Comparison of ENCODE assay signal across 1 cellular context in genomic region chr19:49492573-49493411, GRCh38.
A peak's percentile ranks its signal among the peaks of the same experiment; 100 is the strongest.
TF ChIP-seq lines count a peak whose summit lies in the region.

No MANE protein-coding gene starts in this region.

TF ChIP-seq in HepG2, 621 proteins besides CTCF, POLR2A, EP300 and RAD21 (continues in another document):
- TF ChIP-seq ARHGAP35 (CRISPR knock-in tag; IDR thresholded peaks at IDR 0.05; ENCODE audit: borderline replicate concordance) (no peak), NR3C1 (CRISPR knock-in tag; IDR thresholded peaks at IDR 0.05) (no peak), SMYD3 (CRISPR knock-in tag; IDR thresholded peaks at IDR 0.05) (0 out of 2 replicates have a peak, but pooled peaks have one; percentile 15), CBFB (CRISPR knock-in tag; IDR thresholded peaks at IDR 0.05) (peak; percentile 14; the same call in 1 of the 2 replicates), RBM22 (optimal IDR thresholded peaks at IDR 0.05; ENCODE audit: low read length) (peak; percentile 99), RBFOX2 (IDR thresholded peaks at IDR 0.05; ENCODE audit: low read depth, low read length) (peak; percentile 85), ZNF75D (CRISPR knock-in tag; IDR thresholded peaks at IDR 0.05; ENCODE audit: borderline replicate concordance) (no peak), ZNF788 (CRISPR knock-in tag; IDR thresholded peaks at IDR 0.05; ENCODE audit: borderline replicate concordance) (no peak; the same call in 1 of the 2 replicates), KLF15 (CRISPR knock-in tag; IDR thresholded peaks at IDR 0.05; ENCODE audit: borderline replicate concordance) (no peak), JDP2 (CRISPR knock-in tag; IDR thresholded peaks at IDR 0.05; ENCODE audit: borderline replicate concordance) (no peak), ZNF746 (CRISPR knock-in tag; IDR thresholded peaks at IDR 0.05) (peak; percentile 26; the same call in 1 of the 2 replicates), ZKSCAN5 (CRISPR knock-in tag; IDR thresholded peaks at IDR 0.05) (no peak), LBX2 (CRISPR knock-in tag; IDR thresholded peaks at IDR 0.05; ENCODE audit: borderline replicate concordance) (no peak), SOX5 (CRISPR knock-in tag; IDR thresholded peaks at IDR 0.05; ENCODE audit: borderline replicate concordance) (0 out of 2 replicates have a peak, but pooled peaks have one; percentile 15), ZBTB42 (CRISPR knock-in tag; IDR thresholded peaks at IDR 0.05) (no peak), NFKB2 (CRISPR knock-in tag; IDR thresholded peaks at IDR 0.05; ENCODE audit: borderline replicate concordance) (no peak), SRY (CRISPR knock-in tag; IDR thresholded peaks at IDR 0.05) (no peak), ZNF780A (CRISPR knock-in tag; IDR thresholded peaks at IDR 0.05) (0 out of 2 replicates have a peak, but pooled peaks have one; percentile 7), ZNF605 (CRISPR knock-in tag; IDR thresholded peaks at IDR 0.05) (peak; percentile 12; the same call in 1 of the 2 replicates), SMARCE1 (IDR thresholded peaks at IDR 0.05; ENCODE audit: borderline replicate concordance) (no peak), TRIM24 (CRISPR knock-in tag; IDR thresholded peaks at IDR 0.05) (no peak), HES4 (CRISPR knock-in tag; IDR thresholded peaks at IDR 0.05; ENCODE audit: borderline replicate concordance) (no peak), NCOA1 (CRISPR knock-in tag; IDR thresholded peaks at IDR 0.05) (no peak), ZBTB38 (CRISPR knock-in tag; IDR thresholded peaks at IDR 0.05) (peak; percentile 31; the same call in 1 of the 2 replicates), ZNF460 (CRISPR knock-in tag; IDR thresholded peaks at IDR 0.05; ENCODE audit: borderline replicate concordance) (no peak), TAF1 (CRISPR knock-in tag; IDR thresholded peaks at IDR 0.05) (no peak), RCOR2 (CRISPR knock-in tag; IDR thresholded peaks at IDR 0.05) (no peak), RFXANK (CRISPR knock-in tag; IDR thresholded peaks at IDR 0.05) (no peak), ZNF800 (CRISPR knock-in tag; IDR thresholded peaks at IDR 0.05) (no peak), KLF9 (CRISPR knock-in tag; IDR thresholded peaks at IDR 0.05; ENCODE audit: low read depth) (no peak), RNF219 (CRISPR knock-in tag; IDR thresholded peaks at IDR 0.05) (no peak), SMAD9 (CRISPR knock-in tag; IDR thresholded peaks at IDR 0.05) (no peak), ZNF180 (CRISPR knock-in tag; IDR thresholded peaks at IDR 0.05; ENCODE audit: borderline replicate concordance, low read depth) (no peak), ZNF296 (CRISPR knock-in tag; conservative IDR thresholded peaks at IDR 0.05) (no peak), ELF1 (CRISPR knock-in tag; IDR thresholded peaks at IDR 0.05) (0 out of 2 replicates have a peak, but pooled peaks have one; percentile 7), ZNF781 (CRISPR knock-in tag; IDR thresholded peaks at IDR 0.05; ENCODE audit: borderline replicate concordance, not compliant biosample characterization) (no peak), ZC3H13 (CRISPR knock-in tag; IDR thresholded peaks at IDR 0.05) (no peak; the same call in 1 of the 2 replicates)
- TF ChIP-seq, protein P1, sequence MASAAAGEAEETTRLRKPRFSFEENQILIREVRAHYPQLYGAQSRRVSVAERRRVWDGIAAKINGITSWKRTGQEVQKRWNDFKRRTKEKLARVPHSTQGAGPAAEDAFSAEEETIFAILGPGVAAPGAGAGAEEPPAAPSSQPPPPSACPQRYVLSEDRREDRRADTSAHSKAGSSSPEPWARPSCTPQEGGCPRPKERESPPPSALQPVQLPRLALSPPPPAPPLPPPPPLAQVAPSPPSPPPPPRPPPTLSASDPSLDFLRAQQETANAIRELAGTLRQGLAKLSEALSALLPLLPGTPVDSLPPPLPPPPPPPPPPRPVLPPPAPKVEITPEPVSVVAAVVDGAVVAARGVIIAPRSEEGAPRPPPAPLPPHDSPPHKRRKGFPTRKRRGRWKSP (CRISPR knock-in tag; IDR thresholded peaks at IDR 0.05) = no peak
- TF ChIP-seq, protein P2, sequence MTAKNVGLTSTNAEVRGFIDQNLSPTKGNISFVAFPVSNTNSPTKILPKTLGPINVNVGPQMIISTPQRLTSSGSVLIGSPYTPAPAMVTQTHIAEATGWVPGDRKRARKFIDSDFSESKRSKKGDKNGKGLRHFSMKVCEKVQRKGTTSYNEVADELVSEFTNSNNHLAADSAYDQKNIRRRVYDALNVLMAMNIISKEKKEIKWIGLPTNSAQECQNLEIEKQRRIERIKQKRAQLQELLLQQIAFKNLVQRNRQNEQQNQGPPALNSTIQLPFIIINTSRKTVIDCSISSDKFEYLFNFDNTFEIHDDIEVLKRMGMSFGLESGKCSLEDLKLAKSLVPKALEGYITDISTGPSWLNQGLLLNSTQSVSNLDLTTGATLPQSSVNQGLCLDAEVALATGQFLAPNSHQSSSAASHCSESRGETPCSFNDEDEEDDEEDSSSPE (CRISPR knock-in tag; IDR thresholded peaks at IDR 0.05) = no peak
- TF ChIP-seq, protein P3, sequence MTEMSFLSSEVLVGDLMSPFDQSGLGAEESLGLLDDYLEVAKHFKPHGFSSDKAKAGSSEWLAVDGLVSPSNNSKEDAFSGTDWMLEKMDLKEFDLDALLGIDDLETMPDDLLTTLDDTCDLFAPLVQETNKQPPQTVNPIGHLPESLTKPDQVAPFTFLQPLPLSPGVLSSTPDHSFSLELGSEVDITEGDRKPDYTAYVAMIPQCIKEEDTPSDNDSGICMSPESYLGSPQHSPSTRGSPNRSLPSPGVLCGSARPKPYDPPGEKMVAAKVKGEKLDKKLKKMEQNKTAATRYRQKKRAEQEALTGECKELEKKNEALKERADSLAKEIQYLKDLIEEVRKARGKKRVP (CRISPR knock-in tag; IDR thresholded peaks at IDR 0.05) = peak; percentile 1 to 42; a peak in 2 of 4 replicates
- TF ChIP-seq, protein P4, sequence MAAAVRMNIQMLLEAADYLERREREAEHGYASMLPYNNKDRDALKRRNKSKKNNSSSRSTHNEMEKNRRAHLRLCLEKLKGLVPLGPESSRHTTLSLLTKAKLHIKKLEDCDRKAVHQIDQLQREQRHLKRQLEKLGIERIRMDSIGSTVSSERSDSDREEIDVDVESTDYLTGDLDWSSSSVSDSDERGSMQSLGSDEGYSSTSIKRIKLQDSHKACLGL (CRISPR knock-in tag; IDR thresholded peaks at IDR 0.05) = no peak
- TF ChIP-seq, protein P5, sequence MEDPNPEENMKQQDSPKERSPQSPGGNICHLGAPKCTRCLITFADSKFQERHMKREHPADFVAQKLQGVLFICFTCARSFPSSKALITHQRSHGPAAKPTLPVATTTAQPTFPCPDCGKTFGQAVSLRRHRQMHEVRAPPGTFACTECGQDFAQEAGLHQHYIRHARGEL (CRISPR knock-in tag; IDR thresholded peaks at IDR 0.05) = no peak
- TF ChIP-seq, protein P6, sequence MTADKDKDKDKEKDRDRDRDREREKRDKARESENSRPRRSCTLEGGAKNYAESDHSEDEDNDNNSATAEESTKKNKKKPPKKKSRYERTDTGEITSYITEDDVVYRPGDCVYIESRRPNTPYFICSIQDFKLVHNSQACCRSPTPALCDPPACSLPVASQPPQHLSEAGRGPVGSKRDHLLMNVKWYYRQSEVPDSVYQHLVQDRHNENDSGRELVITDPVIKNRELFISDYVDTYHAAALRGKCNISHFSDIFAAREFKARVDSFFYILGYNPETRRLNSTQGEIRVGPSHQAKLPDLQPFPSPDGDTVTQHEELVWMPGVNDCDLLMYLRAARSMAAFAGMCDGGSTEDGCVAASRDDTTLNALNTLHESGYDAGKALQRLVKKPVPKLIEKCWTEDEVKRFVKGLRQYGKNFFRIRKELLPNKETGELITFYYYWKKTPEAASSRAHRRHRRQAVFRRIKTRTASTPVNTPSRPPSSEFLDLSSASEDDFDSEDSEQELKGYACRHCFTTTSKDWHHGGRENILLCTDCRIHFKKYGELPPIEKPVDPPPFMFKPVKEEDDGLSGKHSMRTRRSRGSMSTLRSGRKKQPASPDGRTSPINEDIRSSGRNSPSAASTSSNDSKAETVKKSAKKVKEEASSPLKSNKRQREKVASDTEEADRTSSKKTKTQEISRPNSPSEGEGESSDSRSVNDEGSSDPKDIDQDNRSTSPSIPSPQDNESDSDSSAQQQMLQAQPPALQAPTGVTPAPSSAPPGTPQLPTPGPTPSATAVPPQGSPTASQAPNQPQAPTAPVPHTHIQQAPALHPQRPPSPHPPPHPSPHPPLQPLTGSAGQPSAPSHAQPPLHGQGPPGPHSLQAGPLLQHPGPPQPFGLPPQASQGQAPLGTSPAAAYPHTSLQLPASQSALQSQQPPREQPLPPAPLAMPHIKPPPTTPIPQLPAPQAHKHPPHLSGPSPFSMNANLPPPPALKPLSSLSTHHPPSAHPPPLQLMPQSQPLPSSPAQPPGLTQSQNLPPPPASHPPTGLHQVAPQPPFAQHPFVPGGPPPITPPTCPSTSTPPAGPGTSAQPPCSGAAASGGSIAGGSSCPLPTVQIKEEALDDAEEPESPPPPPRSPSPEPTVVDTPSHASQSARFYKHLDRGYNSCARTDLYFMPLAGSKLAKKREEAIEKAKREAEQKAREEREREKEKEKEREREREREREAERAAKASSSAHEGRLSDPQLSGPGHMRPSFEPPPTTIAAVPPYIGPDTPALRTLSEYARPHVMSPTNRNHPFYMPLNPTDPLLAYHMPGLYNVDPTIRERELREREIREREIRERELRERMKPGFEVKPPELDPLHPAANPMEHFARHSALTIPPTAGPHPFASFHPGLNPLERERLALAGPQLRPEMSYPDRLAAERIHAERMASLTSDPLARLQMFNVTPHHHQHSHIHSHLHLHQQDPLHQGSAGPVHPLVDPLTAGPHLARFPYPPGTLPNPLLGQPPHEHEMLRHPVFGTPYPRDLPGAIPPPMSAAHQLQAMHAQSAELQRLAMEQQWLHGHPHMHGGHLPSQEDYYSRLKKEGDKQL (CRISPR knock-in tag; IDR thresholded peaks at IDR 0.05; ENCODE audit: low read depth) = no peak
- TF ChIP-seq, protein P7, sequence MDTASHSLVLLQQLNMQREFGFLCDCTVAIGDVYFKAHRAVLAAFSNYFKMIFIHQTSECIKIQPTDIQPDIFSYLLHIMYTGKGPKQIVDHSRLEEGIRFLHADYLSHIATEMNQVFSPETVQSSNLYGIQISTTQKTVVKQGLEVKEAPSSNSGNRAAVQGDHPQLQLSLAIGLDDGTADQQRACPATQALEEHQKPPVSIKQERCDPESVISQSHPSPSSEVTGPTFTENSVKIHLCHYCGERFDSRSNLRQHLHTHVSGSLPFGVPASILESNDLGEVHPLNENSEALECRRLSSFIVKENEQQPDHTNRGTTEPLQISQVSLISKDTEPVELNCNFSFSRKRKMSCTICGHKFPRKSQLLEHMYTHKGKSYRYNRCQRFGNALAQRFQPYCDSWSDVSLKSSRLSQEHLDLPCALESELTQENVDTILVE (CRISPR knock-in tag; IDR thresholded peaks at IDR 0.05) = no peak
- TF ChIP-seq, protein P8, sequence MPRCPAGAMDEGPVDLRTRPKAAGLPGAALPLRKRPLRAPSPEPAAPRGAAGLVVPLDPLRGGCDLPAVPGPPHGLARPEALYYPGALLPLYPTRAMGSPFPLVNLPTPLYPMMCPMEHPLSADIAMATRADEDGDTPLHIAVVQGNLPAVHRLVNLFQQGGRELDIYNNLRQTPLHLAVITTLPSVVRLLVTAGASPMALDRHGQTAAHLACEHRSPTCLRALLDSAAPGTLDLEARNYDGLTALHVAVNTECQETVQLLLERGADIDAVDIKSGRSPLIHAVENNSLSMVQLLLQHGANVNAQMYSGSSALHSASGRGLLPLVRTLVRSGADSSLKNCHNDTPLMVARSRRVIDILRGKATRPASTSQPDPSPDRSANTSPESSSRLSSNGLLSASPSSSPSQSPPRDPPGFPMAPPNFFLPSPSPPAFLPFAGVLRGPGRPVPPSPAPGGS (CRISPR knock-in tag; IDR thresholded peaks at IDR 0.05) = no peak
- TF ChIP-seq, protein P9, sequence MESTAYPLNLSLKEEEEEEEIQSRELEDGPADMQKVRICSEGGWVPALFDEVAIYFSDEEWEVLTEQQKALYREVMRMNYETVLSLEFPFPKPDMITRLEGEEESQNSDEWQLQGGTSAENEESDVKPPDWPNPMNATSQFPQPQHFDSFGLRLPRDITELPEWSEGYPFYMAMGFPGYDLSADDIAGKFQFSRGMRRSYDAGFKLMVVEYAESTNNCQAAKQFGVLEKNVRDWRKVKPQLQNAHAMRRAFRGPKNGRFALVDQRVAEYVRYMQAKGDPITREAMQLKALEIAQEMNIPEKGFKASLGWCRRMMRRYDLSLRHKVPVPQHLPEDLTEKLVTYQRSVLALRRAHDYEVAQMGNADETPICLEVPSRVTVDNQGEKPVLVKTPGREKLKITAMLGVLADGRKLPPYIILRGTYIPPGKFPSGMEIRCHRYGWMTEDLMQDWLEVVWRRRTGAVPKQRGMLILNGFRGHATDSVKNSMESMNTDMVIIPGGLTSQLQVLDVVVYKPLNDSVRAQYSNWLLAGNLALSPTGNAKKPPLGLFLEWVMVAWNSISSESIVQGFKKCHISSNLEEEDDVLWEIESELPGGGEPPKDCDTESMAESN (CRISPR knock-in tag; conservative IDR thresholded peaks at IDR 0.05) = no peak
